ENCODE assay signal across 20 cellular contexts in genomic region chr9:77544491-77545000, GRCh38.
"Had no signal": no experiment of that assay in that cellular context is flagged by ENCODE, and none has a peak within 500 bp of the region (broad histone marks: within the 10 kb centered on the region; RNA-seq: fewer than 3 reads in every experiment).

No MANE protein-coding gene starts in this region.

- H3K27ac Mint-ChIP-seq: activated CD8-positive, alpha-beta T cell treated with anti-CD3 and anti-CD28 coated beads, Interleukin-2, amount 10 ng/mL, durations not matched to agents 7 days and 5 days; activated naive CD4-positive, alpha-beta T cell treated with anti-CD3 and anti-CD28 coated beads, Interleukin-2, amount 50 U/mL, for 24 hours; effector memory CD8-positive, alpha-beta T cell; naive B cell; T-helper 1 cell treated with Interleukin-12 subunit alpha and Interleukin-12 subunit beta and Interleukin-4 antibody, amounts not matched to agents 30 μg/mL and 1 μg/mL, for 36 hours had no signal

- DNase-seq: activated CD4-positive, alpha-beta T cell treated with anti-CD3 and anti-CD28 coated beads for 48 hours; activated CD8-positive, alpha-beta memory T cell treated with anti-CD3 and anti-CD28 coated beads, Interleukin-2, amount 50 U/mL, for 4 hours; activated CD8-positive, alpha-beta T cell treated with anti-CD3 and anti-CD28 coated beads, Interleukin-2, amount 10 ng/mL, durations not matched to agents 7 days and 5 days; activated effector memory CD4-positive, alpha-beta T cell treated with anti-CD3 and anti-CD28 coated beads, Interleukin-2, amount 50 U/mL, for 16 hours; activated T-cell treated with anti-CD3 and anti-CD28 coated beads, Interleukin-2, amount 50 U/mL, for 48 hours; adrenal gland; dermis blood vessel endothelial cell; effector memory CD8-positive, alpha-beta T cell; erythroblast; head of caudate nucleus; left colon; naive B cell; posterior cingulate gyrus; stimulated activated naive CD8-positive, alpha-beta T cell treated with anti-CD3 and anti-CD28 coated beads, Interleukin-15, Interleukin-2, amounts not matched to agents 100 U/mL and 50 U/mL, for 24 hours; transverse colon had no signal

- H3K4me1 Mint-ChIP-seq: activated naive CD4-positive, alpha-beta T cell treated with anti-CD3 and anti-CD28 coated beads, Interleukin-2, amount 50 U/mL, for 24 hours; naive B cell had no signal

- H3K4me3 ChIP-seq: adrenal gland, breast epithelium, right atrium auricular region, transverse colon had no signal

- H3K4me3 Mint-ChIP-seq: activated CD8-positive, alpha-beta T cell treated with anti-CD3 and anti-CD28 coated beads, Interleukin-2, amount 10 ng/mL, durations not matched to agents 7 days and 5 days; activated naive CD4-positive, alpha-beta T cell treated with anti-CD3 and anti-CD28 coated beads, Interleukin-2, amount 50 U/mL, for 24 hours; effector memory CD8-positive, alpha-beta T cell; naive B cell; T-helper 1 cell treated with Interleukin-12 subunit alpha and Interleukin-12 subunit beta and Interleukin-4 antibody, amounts not matched to agents 30 μg/mL and 1 μg/mL, for 36 hours; WTC11 had no signal

- ATAC-seq: activated CD8-positive, alpha-beta T cell treated with anti-CD3 and anti-CD28 coated beads, Interleukin-2, amount 10 ng/mL, durations not matched to agents 7 days and 5 days; effector memory CD8-positive, alpha-beta T cell; left colon; stimulated activated naive CD8-positive, alpha-beta T cell treated with anti-CD3 and anti-CD28 coated beads, Interleukin-15, Interleukin-2, amounts not matched to agents 100 U/mL and 50 U/mL, for 24 hours; WTC11 had no signal
